Comparison of ENCODE assay signal across 9 cellular contexts in genomic region chr5:159412284-159413046, GRCh38.
A peak's percentile ranks its signal among the peaks of the same experiment; 100 is the strongest.
DNase-seq lines count a peak whose midpoint lies in the region; ATAC-seq, FAIRE-seq and TF ChIP-seq lines count a peak whose summit lies in the region.
"Had no signal": no experiment of that assay in that cellular context is flagged by ENCODE, and none has a peak within 500 bp of the region (broad histone marks: within the 10 kb centered on the region; RNA-seq: fewer than 3 reads in every experiment).

No MANE protein-coding gene starts in this region.

- no peaks in the 10 kb centered on the region for H4K20me1 ChIP-seq in osteoblast (ENCODE audit: insufficient read depth, low read length)

- no peak for TF ChIP-seq CTCF in osteoblast (IDR thresholded peaks at IDR 0.05; ENCODE audit: extremely low read depth, low read depth, low read length)

- H3K9me3 ChIP-seq in osteoblast (ENCODE audit: low read depth, low read length): no peaks in the 10 kb centered on the region

- H3K4me3 ChIP-seq in osteoblast (ENCODE audit: insufficient read depth, low read length): no peak overlapping the region

- DNase-seq in T follicular helper cell (ENCODE audit: low read depth) (peak; percentile 34), osteoblast (ENCODE audit: insufficient read length, low spot score, missing footprints) (no peak), frontal cortex (ENCODE audit: low spot score in 2 of 2) (no peak)
- DNase-seq in activated naive CD8-positive, alpha-beta T cell treated with anti-CD3 and anti-CD28 coated beads, Interleukin-2, amount 10 ng/mL, durations not matched to agents 7 days and 5 days: peak; percentile 64
- peak; percentile 40 for DNase-seq in stimulated activated CD4-positive, alpha-beta T cell treated with anti-CD3 and anti-CD28 coated beads, Interleukin-4, amount 100 ng/mL, for 1 hour

- no peaks in the 10 kb centered on the region for H3K4me1 ChIP-seq in osteoblast (ENCODE audit: insufficient read depth, low read length)

- H3K27me3 ChIP-seq in osteoblast (ENCODE audit: insufficient read depth, low read length): no peaks in the 10 kb centered on the region

- H3K27ac ChIP-seq in osteoblast (ENCODE audit: low read depth, low read length): no peak overlapping the region

- H3K27me3 Mint-ChIP-seq in activated naive CD8-positive, alpha-beta T cell treated with anti-CD3 and anti-CD28 coated beads, Interleukin-2, amount 10 ng/mL, durations not matched to agents 7 days and 5 days: peaks cover 2% of the 10 kb centered on the region

- no peaks in the 10 kb centered on the region for H3K36me3 ChIP-seq in osteoblast (ENCODE audit: insufficient read depth, low read length)

- FAIRE-seq in frontal cortex (lab: Jason Lieb, UNC): no peak

- ATAC-seq in GM18520 (IDR thresholded peaks at IDR 0.05; ENCODE audit: unreplicated experiment) (peak; percentile 53), HG02973 (IDR thresholded peaks at IDR 0.05; ENCODE audit: unreplicated experiment) (peak; percentile 56), GM19455 (IDR thresholded peaks at IDR 0.05; ENCODE audit: unreplicated experiment) (no peak)
- ATAC-seq in activated naive CD8-positive, alpha-beta T cell treated with anti-CD3 and anti-CD28 coated beads, Interleukin-2, amount 10 ng/mL, durations not matched to agents 7 days and 5 days (ENCODE audit: low read depth): peak; percentile 90
- ATAC-seq: HCT116 had no signal

- POLR2A ChIA-PET in activated naive CD8-positive, alpha-beta T cell treated with anti-CD3 and anti-CD28 coated beads, Interleukin-2, amount 10 ng/mL, durations not matched to agents 7 days and 5 days (lab: Charles Lee): interaction anchor here (0.6 to 2.0 kb wide), 8 partner anchors 9 to 597 kb away, joined by 3 to 8 read pairs (median 3); partner anchors contain the start of gene TTC1

- H2AFZ ChIP-seq in osteoblast (ENCODE audit: low read length): no peak overlapping the region

- H3K4me3 Mint-ChIP-seq in activated naive CD8-positive, alpha-beta T cell treated with anti-CD3 and anti-CD28 coated beads, Interleukin-2, amount 10 ng/mL, durations not matched to agents 7 days and 5 days: peak overlapping the region; percentile 50

- peak overlapping the region; percentile 77 for H3K27ac Mint-ChIP-seq in activated naive CD8-positive, alpha-beta T cell treated with anti-CD3 and anti-CD28 coated beads, Interleukin-2, amount 10 ng/mL, durations not matched to agents 7 days and 5 days

- peaks cover 14% of the 10 kb centered on the region for H3K36me3 Mint-ChIP-seq in activated naive CD8-positive, alpha-beta T cell treated with anti-CD3 and anti-CD28 coated beads, Interleukin-2, amount 10 ng/mL, durations not matched to agents 7 days and 5 days

- H3K79me2 ChIP-seq in osteoblast (ENCODE audit: insufficient read depth, low read length): no peaks in the 10 kb centered on the region

- peaks cover 1% of the 10 kb centered on the region for H3K9me3 Mint-ChIP-seq in activated naive CD8-positive, alpha-beta T cell treated with anti-CD3 and anti-CD28 coated beads, Interleukin-2, amount 10 ng/mL, durations not matched to agents 7 days and 5 days

- no peak overlapping the region for H3K4me2 ChIP-seq in osteoblast (ENCODE audit: insufficient read depth, low read length)

- peaks cover 47% of the 10 kb centered on the region for H3K4me1 Mint-ChIP-seq in activated naive CD8-positive, alpha-beta T cell treated with anti-CD3 and anti-CD28 coated beads, Interleukin-2, amount 10 ng/mL, durations not matched to agents 7 days and 5 days

Comparison
In these comparisons a context has a peak if more than half of its experiments do, and no peak if none do; other contexts are left out.
1. DNase-seq: peak in T follicular helper cell (single experiment), activated naive CD8-positive, alpha-beta T cell treated with anti-CD3 and anti-CD28 coated beads, Interleukin-2, amount 10 ng/mL, durations not matched to agents 7 days and 5 days (single experiment) and stimulated activated CD4-positive, alpha-beta T cell treated with anti-CD3 and anti-CD28 coated beads, Interleukin-4, amount 100 ng/mL, for 1 hour (single experiment); none in osteoblast (single experiment) and frontal cortex (0 of 2).